ENCODE assay signal across 8 cellular contexts in genomic region chr2:109030870-109031480, GRCh38. TPM values are rescaled to one million over a fixed set of nuclear protein-coding genes. Genes with fewer than 3 reads are reported as not detected.
DNase-seq lines count a peak whose midpoint lies in the region; ATAC-seq and TF ChIP-seq lines count a peak whose summit lies in the region.

No MANE protein-coding gene starts in this region.

- BruUV-seq in Calu3 (replicated peaks; lab: Mats Ljungman, UMichigan), result no TSS peak

- CTCF ChIA-PET in Calu3 (lab: Charles Lee), result no interaction called here

- ATAC-seq in GM21526 (IDR thresholded peaks at IDR 0.05; ENCODE audit: low FRiP score, unreplicated experiment), result no peak

- H3K27me3 Mint-ChIP-seq in Calu3 (ENCODE audit: unreplicated experiment), result peaks cover 19% of the 10 kb centered on the region
- peaks cover 17% of the 10 kb centered on the region for H3K27me3 Mint-ChIP-seq in endodermal cell (ENCODE audit: insufficient read depth)
- no peaks in the 10 kb centered on the region for H3K27me3 Mint-ChIP-seq in progenitor cell of endocrine pancreas

- peaks cover 5% of the 10 kb centered on the region for H3K4me1 ChIP-seq in SJSA1 (replicated peaks)
- no peaks in the 10 kb centered on the region for H3K4me1 ChIP-seq in endodermal cell (ENCODE audit: control insufficient read depth, insufficient read depth, low read length)

- H3K9ac ChIP-seq in endodermal cell (ENCODE audit: extremely low read depth, low read length, poor library complexity, severe bottlenecking), result no peak overlapping the region

- H3K4me1 Mint-ChIP-seq in Calu3 (ENCODE audit: low read depth, unreplicated experiment) (no peaks in the 10 kb centered on the region), endodermal cell (peaks cover 23% of the 10 kb centered on the region), progenitor cell of endocrine pancreas (ENCODE audit: low read depth) (peaks cover 17% of the 10 kb centered on the region)

- DNase-seq in Calu3, result no peak
- peak in 1 of 2 experiments; percentile 4 for DNase-seq in SJSA1 (ENCODE audit: low read depth in 1 of 2, low spot score in 2 of 2)
- DNase-seq in endodermal cell, result no peak
- DNase-seq in progenitor cell of endocrine pancreas (ENCODE audit: low spot score, unreplicated experiment), result no peak
- DNase-seq in NCI-H1092 treated with DMSO at 0.1 percent for 48 hours (lab: John Stamatoyannopoulos, UW), result no peak
- DNase-seq in HK-2 (ENCODE audit: unreplicated experiment), result no peak
- DNase-seq in COR-L47 (lab: John Stamatoyannopoulos, UW), result no peak

- no peak for TF ChIP-seq CTCF in Calu3 (IDR thresholded peaks at IDR 0.05; ENCODE audit: unreplicated experiment)
- TF ChIP-seq CTCF in endodermal cell (conservative IDR thresholded peaks at IDR 0.05), result no peak
- TF ChIP-seq CTCF in progenitor cell of endocrine pancreas (IDR thresholded peaks at IDR 0.05; ENCODE audit: unreplicated experiment), result no peak

- H3K36me3 Mint-ChIP-seq in Calu3 (ENCODE audit: insufficient read depth, unreplicated experiment) (peaks cover 13% of the 10 kb centered on the region), endodermal cell (ENCODE audit: low read depth) (peaks cover 7% of the 10 kb centered on the region), progenitor cell of endocrine pancreas (ENCODE audit: insufficient read depth) (no peaks in the 10 kb centered on the region)

- intact Hi-C loops in Calu3 (cut with micrococcal nuclease; ENCODE audit: unreplicated experiment), result no loop called here

- H3K36me3 ChIP-seq in SJSA1 (no peaks in the 10 kb centered on the region), endodermal cell (ENCODE audit: control insufficient read depth, insufficient read depth, low read length) (no peaks in the 10 kb centered on the region)

- H3K27me3 ChIP-seq in SJSA1 (replicated peaks), result peaks cover 11% of the 10 kb centered on the region; the same call in 1 of the 2 replicates
- H3K27me3 ChIP-seq in endodermal cell (ENCODE audit: control insufficient read depth, insufficient read depth, low read length, poor library complexity, severe bottlenecking), result peaks cover 13% of the 10 kb centered on the region

- peak overlapping the region; percentile 29 for H3K4me3 ChIP-seq in SJSA1
- H3K4me3 ChIP-seq in endodermal cell (ENCODE audit: low read length), result peak overlapping the region; percentile 76

- no peak overlapping the region for H3K27ac ChIP-seq in SJSA1
- H3K27ac ChIP-seq in endodermal cell (ENCODE audit: low read depth, low read length), result no peak overlapping the region

- WGBS in endodermal cell (ENCODE audit: insufficient coverage in 1 of 2, insufficient read length in 1 of 2), 2 experiments, result 49 to 63% methylated on average over 5 to 14 of the region's 14 CpGs

- no peak overlapping the region for H3K27ac Mint-ChIP-seq in Calu3 (ENCODE audit: unreplicated experiment)
- H3K27ac Mint-ChIP-seq in endodermal cell, result no peak overlapping the region
- peak overlapping the region; percentile 62 for H3K27ac Mint-ChIP-seq in progenitor cell of endocrine pancreas

- peak overlapping the region; percentile 60 for H3K4me3 Mint-ChIP-seq in Calu3 (ENCODE audit: low read depth, unreplicated experiment)
- H3K4me3 Mint-ChIP-seq in endodermal cell, result peak overlapping the region; percentile 51
- peak overlapping the region; percentile 68 for H3K4me3 Mint-ChIP-seq in progenitor cell of endocrine pancreas (ENCODE audit: low read depth)

- H3K9me3 Mint-ChIP-seq in Calu3 (ENCODE audit: low read depth, unreplicated experiment), result no peaks in the 10 kb centered on the region
- peaks cover 15% of the 10 kb centered on the region for H3K9me3 Mint-ChIP-seq in endodermal cell
- peaks cover 4% of the 10 kb centered on the region for H3K9me3 Mint-ChIP-seq in progenitor cell of endocrine pancreas (ENCODE audit: low read depth)

- H3K9me3 ChIP-seq in SJSA1 (replicated peaks) (no peaks in the 10 kb centered on the region), endodermal cell (ENCODE audit: control insufficient read depth, low read length) (peaks cover 17% of the 10 kb centered on the region)

RNA-seq across cellular contexts. Expression of gene EDAR, which starts 42.0 kb away (rescaled TPM):
- total RNA-seq in Calu3 (2022) (not detected in 2 replicates), endodermal cell (not detected), progenitor cell of endocrine pancreas (0.24 and 0.69 TPM in 2 replicates)
- total RNA-seq in SJSA1 (2014; rRNA removed; shearing (Covaris generic)), result not detected in 2 replicates
- polyA plus RNA-seq in endodermal cell (2013, experiment 1 of 2), result 0.32 TPM
- polyA plus RNA-seq in endodermal cell (2013, experiment 2 of 2), result 0.62 TPM
